Comparison of ENCODE assay signal across 11 cellular contexts in the genomic region with DNA sequence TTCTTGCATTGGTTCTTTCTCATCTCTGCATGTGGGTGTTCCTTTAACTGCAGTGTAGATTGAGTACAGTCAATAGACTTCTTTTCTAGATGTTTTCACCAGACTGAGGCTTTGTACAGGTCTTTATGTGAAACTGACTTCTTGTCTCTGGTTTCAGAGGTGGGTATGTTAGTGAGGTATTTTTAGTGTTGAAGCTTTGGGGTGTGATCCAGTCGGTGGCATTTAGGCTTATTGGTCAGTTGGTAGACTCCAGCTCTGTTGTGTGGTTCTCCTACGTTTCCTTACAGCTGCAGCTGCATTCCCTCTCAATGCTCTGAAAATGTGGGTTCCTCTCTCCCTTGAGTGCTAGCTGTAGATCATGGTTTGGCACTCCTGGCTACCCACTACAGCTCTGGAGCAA. TPM values are rescaled to one million over a fixed set of nuclear protein-coding genes. Genes with fewer than 3 reads are reported as not detected.
"Had no signal": no experiment of that assay in that cellular context is flagged by ENCODE, and none has a peak within 500 bp of the region (broad histone marks: within the 10 kb centered on the region; RNA-seq: fewer than 3 reads in every experiment).

No MANE protein-coding gene starts in this region.

- H3K9me3 ChIP-seq: HAP-1 had no signal

- H3K36me3 ChIP-seq: HAP-1 had no signal

- H2AFZ ChIP-seq: GM23338 had no signal

- DNase-seq: GOT3, H7, H9, HCEC 1CT, HFFc6 had no signal

- H3K27ac Mint-ChIP-seq: GM23338, HFFc6 had no signal

- H3K4me3 ChIP-seq: GM23338, HAP-1 had no signal

- H3K4me1 ChIP-seq: HAP-1 had no signal

- H3K4me2 ChIP-seq: GM23338 had no signal

- FAIRE-seq: H1, H54 had no signal

- H3K4me3 Mint-ChIP-seq: GM23338, H9, HFFc6 had no signal

- ATAC-seq: GM23338, HCT116 had no signal

- H3K9me3 Mint-ChIP-seq: HFFc6 had no signal

- H3K4me1 Mint-ChIP-seq: GM23338 had no signal

RNA-seq across cellular contexts. Expression of a gene that starts 21.3 kb away (rescaled TPM):
- total RNA-seq: GM23338, H1, H7, H9, HFFc6 had no signal
- polyA plus RNA-seq: GM23338, H1 had no signal

RNA-seq across cellular contexts. Expression of a gene that starts 52.4 kb away (rescaled TPM):
- total RNA-seq: GM23338, H1, H7, H9, HFFc6 had no signal
- polyA plus RNA-seq: GM23338, H1 had no signal

RNA-seq across cellular contexts. Expression of a gene that starts 57.7 kb away (rescaled TPM):
- total RNA-seq: GM23338, H1, H4, H7, H9 had no signal
- polyA plus RNA-seq: GM23338, H1 had no signal
